Comparison of ENCODE assay signal across 8 cellular contexts in the genomic region with DNA sequence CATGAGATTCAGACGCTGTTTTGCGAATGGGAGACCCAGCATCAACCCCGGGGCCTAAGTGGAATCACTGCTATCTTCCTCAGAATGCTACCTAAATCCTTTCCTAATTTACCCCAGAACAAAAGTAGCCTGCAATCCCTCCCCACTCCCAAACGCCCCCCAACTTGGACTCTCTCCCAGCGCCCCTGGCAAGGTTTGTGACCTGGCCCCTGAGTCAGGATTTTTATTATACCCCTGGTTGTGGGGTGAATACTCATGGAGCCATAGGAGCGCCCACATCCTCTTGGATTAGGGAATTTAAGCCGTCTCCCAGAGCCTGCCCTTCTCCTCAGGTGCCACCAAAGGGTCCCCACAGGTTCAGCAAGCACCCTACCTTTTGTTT. TPM values are rescaled to one million over a fixed set of nuclear protein-coding genes. Genes with fewer than 3 reads are reported as not detected.
DNase-seq lines count a peak whose midpoint lies in the region; TF ChIP-seq lines count a peak whose summit lies in the region.

No MANE protein-coding gene starts in this region.

- POLR2A ChIA-PET in RWPE1 (lab: Yijun Ruan, JAX; ENCODE audit: low non-redundant PET), result no interaction called here

- H4K91ac ChIP-seq in trophoblast cell (ENCODE audit: low read depth, low read length), result peak overlapping the region; percentile 67

- CTCF ChIA-PET in RWPE1 (lab: Yijun Ruan, JAX), result no interaction called here

- in situ Hi-C loops in G401 (cut with HindIII; ENCODE audit: low sequenced_read_pairs), result no loop called here

- no peaks in the 10 kb centered on the region for H3K9me3 ChIP-seq in ES-I3 (ENCODE audit: control insufficient read depth, insufficient read depth, low read length)
- H3K9me3 ChIP-seq in trophoblast cell (ENCODE audit: insufficient read depth, low read depth, low read length), result no peaks in the 10 kb centered on the region

- H3K14ac ChIP-seq in trophoblast cell (ENCODE audit: low read length), result peak overlapping the region; percentile 59

- peak overlapping the region; percentile 100 for H3K4me2 ChIP-seq in trophoblast cell (ENCODE audit: low read length)

- peak overlapping the region; percentile 20 for H2BK120ac ChIP-seq in trophoblast cell (ENCODE audit: insufficient read depth, low read length, poor library complexity)

- no peak for DNase-seq in RWPE1 (ENCODE audit: low spot score)
- DNase-seq in epithelial cell of proximal tubule (ENCODE audit: low read depth), result no peak
- no peak for DNase-seq in trophoblast cell
- DNase-seq in NK-92 (lab: John Stamatoyannopoulos, UW; ENCODE audit: unreplicated experiment), result no peak
- no peak for DNase-seq in hippocampal formation (lab: John Stamatoyannopoulos, UW)
- DNase-seq in SHP77 treated with DMSO at 0.1 percent for 48 hours (lab: John Stamatoyannopoulos, UW), result no peak
- DNase-seq in G401 (ENCODE audit: low spot score), result no peak

- peak overlapping the region; percentile 49 for H4K12ac ChIP-seq in trophoblast cell (ENCODE audit: low read depth, low read length)

- no peaks in the 10 kb centered on the region; the same call in 1 of the 2 replicates for H3K36me3 ChIP-seq in ES-I3 (ENCODE audit: insufficient read depth, low read length)
- H3K36me3 ChIP-seq in trophoblast cell (ENCODE audit: control insufficient read depth in 1 of 2, insufficient read depth in 2 of 2, low read length in 2 of 2), result peaks cover 11 to 17% of the 10 kb centered on the region in 2 experiments

- peak overlapping the region; percentile 35 for H2AFZ ChIP-seq in trophoblast cell (ENCODE audit: insufficient read depth, low read length, poor library complexity)

- peak overlapping the region; percentile 97 for H3K27ac ChIP-seq in RWPE1
- H3K27ac ChIP-seq in trophoblast cell (ENCODE audit: low read depth, low read length), result no peak overlapping the region

- H3K4me1 ChIP-seq in ES-I3 (ENCODE audit: insufficient read depth, low read length) (peaks cover 3% of the 10 kb centered on the region; the same call in 1 of the 2 replicates), trophoblast cell (ENCODE audit: control insufficient read depth in 1 of 2, insufficient read depth in 2 of 2, low read length in 2 of 2) (peaks cover 17% of the 10 kb centered on the region in 2 experiments)

- H3K9ac ChIP-seq in ES-I3 (ENCODE audit: low read depth, low read length) (peak overlapping the region; percentile 94), trophoblast cell (ENCODE audit: low read length) (peak overlapping the region; percentile 84)

- H3K4ac ChIP-seq in trophoblast cell (ENCODE audit: low read depth, low read length), result peak overlapping the region; percentile 44

- no CpG with 5 or more reads among the region's 7 CpGs for WGBS in trophoblast cell (ENCODE audit: extremely low coverage, insufficient coverage, insufficient read length)

- no peak for TF ChIP-seq CTCF in RWPE1 (conservative IDR thresholded peaks at IDR 0.05; ENCODE audit: low read depth)
- TF ChIP-seq CTCF in epithelial cell of proximal tubule (conservative IDR thresholded peaks at IDR 0.05; ENCODE audit: low read depth, low read length), result no peak

- H3K4me3 ChIP-seq in epithelial cell of proximal tubule (ENCODE audit: low read depth, low read length) (peak overlapping the region; percentile 86), trophoblast cell (ENCODE audit: low read depth, low read length) (peak overlapping the region; percentile 79)

- H3K79me1 ChIP-seq in trophoblast cell (ENCODE audit: low read length), result peaks cover 13% of the 10 kb centered on the region

- peak overlapping the region; percentile 62 for H4K8ac ChIP-seq in trophoblast cell (ENCODE audit: low read depth, low read length)

- H3K18ac ChIP-seq in trophoblast cell (ENCODE audit: low read length), result peak overlapping the region; percentile 61

- H2BK12ac ChIP-seq in trophoblast cell (ENCODE audit: low read length), result no peak overlapping the region

- H3K27me3 ChIP-seq in trophoblast cell (ENCODE audit: insufficient read depth, low read length), result no peaks in the 10 kb centered on the region

- peak overlapping the region; percentile 79 for H2AK5ac ChIP-seq in trophoblast cell (ENCODE audit: low read length)

- no peak overlapping the region for H3K23ac ChIP-seq in trophoblast cell (ENCODE audit: low read length)

- H2BK5ac ChIP-seq in trophoblast cell (ENCODE audit: low read depth, low read length, poor library complexity), result no peak overlapping the region

- H3K79me2 ChIP-seq in trophoblast cell (ENCODE audit: control insufficient read depth, insufficient read depth, low read length, poor library complexity), result peaks cover 2% of the 10 kb centered on the region

RNA-seq across cellular contexts. Expression of a gene that starts 0.4 kb away (rescaled TPM):
- 119 and 133 TPM in 2 replicates for total RNA-seq in epithelial cell of proximal tubule
- polyA plus RNA-seq in trophoblast cell (2013), result 91.8 and 91.9 TPM in 2 replicates
- 115 and 166 TPM in 2 replicates for total RNA-seq in G401 (2014; rRNA removed; shearing (Covaris generic))

RNA-seq across cellular contexts. Expression of a gene that starts 5.4 kb away (rescaled TPM):
- 3,822 and 3,955 TPM in 2 replicates for total RNA-seq in epithelial cell of proximal tubule
- polyA plus RNA-seq in trophoblast cell (2013), result 2,027 and 2,059 TPM in 2 replicates
- 1,669 and 1,953 TPM in 2 replicates for total RNA-seq in G401 (2014; rRNA removed; shearing (Covaris generic))

RNA-seq across cellular contexts. Expression of a gene that starts 24.7 kb away (rescaled TPM):
- total RNA-seq in epithelial cell of proximal tubule, result 384 and 464 TPM in 2 replicates
- 56.2 and 64.3 TPM in 2 replicates for polyA plus RNA-seq in trophoblast cell (2013)
- total RNA-seq in G401 (2014; rRNA removed; shearing (Covaris generic)), result 108 and 114 TPM in 2 replicates

RNA-seq across cellular contexts. Expression of a gene that starts 34.7 kb away (rescaled TPM):
- 1.8 and 2.7 TPM in 2 replicates for total RNA-seq in epithelial cell of proximal tubule
- 2.0 TPM in 2 replicates for polyA plus RNA-seq in trophoblast cell (2013)
- total RNA-seq in G401 (2014; rRNA removed; shearing (Covaris generic)), result 2.9 and 3.3 TPM in 2 replicates

RNA-seq across cellular contexts. Expression of a gene that starts 36.3 kb away (rescaled TPM):
- 3,901 and 5,792 TPM in 2 replicates for total RNA-seq in epithelial cell of proximal tubule
- 9,463 and 9,643 TPM in 2 replicates for polyA plus RNA-seq in trophoblast cell (2013)
- total RNA-seq in G401 (2014; rRNA removed; shearing (Covaris generic)), result 3,225 and 5,126 TPM in 2 replicates
